Comparison of ENCODE assay signal across 2 cellular contexts in genomic region chr5:96924016-96924443, GRCh38.
A peak's percentile ranks its signal among the peaks of the same experiment; 100 is the strongest.
TF ChIP-seq lines count a peak whose summit lies in the region.

No MANE protein-coding gene starts in this region.

TF ChIP-seq in GM12878, 131 proteins besides CTCF, POLR2A, EP300 and RAD21 (continued from another document):
- peak; percentile 69 for TF ChIP-seq PKNOX1 (IDR thresholded peaks at IDR 0.05)

TF ChIP-seq in neural cell, 6 proteins besides CTCF, POLR2A, EP300 and RAD21 (continued from another document):
- TF ChIP-seq REST (IDR thresholded peaks at IDR 0.05; ENCODE audit: borderline replicate concordance): no peak
